1 cellular context compared by ENCODE assay signal in genomic region chr6:13678255-13678983, GRCh38.
TF ChIP-seq lines count a peak whose summit lies in the region.

No MANE protein-coding gene starts in this region.

TF ChIP-seq in K562, 482 proteins besides CTCF, POLR2A, EP300 and RAD21 (continued from another document):
- TF ChIP-seq MITF (IDR thresholded peaks at IDR 0.05) (peak; percentile 33; the same call in 1 of the 2 replicates), ZKSCAN8 (CRISPR knock-in tag; IDR thresholded peaks at IDR 0.05) (peak; percentile 20; the same call in 1 of the 2 replicates), ZNF232 (CRISPR knock-in tag; IDR thresholded peaks at IDR 0.05) (no peak), ZBTB2 (IDR thresholded peaks at IDR 0.05) (peak; percentile 79), CC2D1A (IDR thresholded peaks at IDR 0.05) (peak; percentile 99), BMI1 (IDR thresholded peaks at IDR 0.05; ENCODE audit: low read length) (no peak), KHSRP (IDR thresholded peaks at IDR 0.05) (peak; percentile 63; the same call in 1 of the 2 replicates), CHD1 (IDR thresholded peaks at IDR 0.05; ENCODE audit: low read length) (peak; percentile 69), ZZZ3 (IDR thresholded peaks at IDR 0.05) (no peak; the same call in 1 of the 2 replicates), KLF16 (IDR thresholded peaks at IDR 0.05) (peak; percentile 67)
